Comparison of ENCODE assay signal across 17 cellular contexts in genomic region chr20:19098806-19099578, GRCh38.
DNase-seq lines count a peak whose midpoint lies in the region; ATAC-seq, FAIRE-seq and TF ChIP-seq lines count a peak whose summit lies in the region.
"Had no signal": no experiment of that assay in that cellular context is flagged by ENCODE, and none has a peak within 500 bp of the region (broad histone marks: within the 10 kb centered on the region; RNA-seq: fewer than 3 reads in every experiment).

No MANE protein-coding gene starts in this region.

- no peak overlapping the region for H3K4me3 ChIP-seq in bronchial epithelial cell (ENCODE audit: low read depth, low read length)
- H3K4me3 ChIP-seq: GM23248, SJSA1 had no signal

- H3K4me1 Mint-ChIP-seq in natural killer cell: peaks cover 16 to 40% of the 10 kb centered on the region in 2 donors
- peaks cover 0 to 14% of the 10 kb centered on the region in 2 donors for H3K4me1 Mint-ChIP-seq in natural killer cell treated with Interleukin-12 subunit alpha and Interleukin-12 subunit beta and Interleukin-15 and Interleukin-18, amount 100 ng/mL, for 72 hours (ENCODE audit: low read depth in 2 of 2)

- peak; percentile 79 for FAIRE-seq in bronchial epithelial cell (lab: Jason Lieb, UNC)
- FAIRE-seq: A204.1, GM12892 had no signal

- H3K36me3 ChIP-seq in bronchial epithelial cell (ENCODE audit: control insufficient read depth, insufficient read depth, low read length): no peaks in the 10 kb centered on the region
- H3K36me3 ChIP-seq: SJSA1 had no signal

- peak overlapping the region; percentile 11 to 81 for H3K27ac Mint-ChIP-seq in natural killer cell
- H3K27ac Mint-ChIP-seq in natural killer cell treated with Interleukin-12 subunit alpha and Interleukin-12 subunit beta and Interleukin-15 and Interleukin-18, amount 100 ng/mL, for 72 hours: no peak overlapping the region

- peak overlapping the region; percentile 55 for H3K4me3 Mint-ChIP-seq in natural killer cell
- H3K4me3 Mint-ChIP-seq in natural killer cell treated with Interleukin-12 subunit alpha and Interleukin-12 subunit beta and Interleukin-15 and Interleukin-18, amount 100 ng/mL, for 72 hours: no peak overlapping the region

- ATAC-seq in natural killer cell (peak in 1 of 3 donors; percentile 58), left lobe of liver (peak; percentile 19)
- no peak for ATAC-seq in natural killer cell treated with Interleukin-12 subunit alpha and Interleukin-12 subunit beta and Interleukin-15 and Interleukin-18, amount 100 ng/mL, for 72 hours

- H3K9me3 Mint-ChIP-seq in natural killer cell: no peaks in the 10 kb centered on the region
- H3K9me3 Mint-ChIP-seq in natural killer cell treated with Interleukin-12 subunit alpha and Interleukin-12 subunit beta and Interleukin-15 and Interleukin-18, amount 100 ng/mL, for 72 hours: no peaks in the 10 kb centered on the region

- no peaks in the 10 kb centered on the region for H3K36me3 Mint-ChIP-seq in natural killer cell
- H3K36me3 Mint-ChIP-seq in natural killer cell treated with Interleukin-12 subunit alpha and Interleukin-12 subunit beta and Interleukin-15 and Interleukin-18, amount 100 ng/mL, for 72 hours: no peaks in the 10 kb centered on the region

- intact Hi-C loops in natural killer cell (cut with micrococcal nuclease): no loop called here

- TF ChIP-seq CTCF in natural killer cell (IDR thresholded peaks at IDR 0.05): no peak
- no peak for TF ChIP-seq CTCF in bronchial epithelial cell (IDR thresholded peaks at IDR 0.05; ENCODE audit: insufficient read depth, low read length, severe bottlenecking)

- DNase-seq in natural killer cell: no peak
- no peak for DNase-seq in natural killer cell treated with Interleukin-12 subunit alpha and Interleukin-12 subunit beta and Interleukin-15 and Interleukin-18, amount 100 ng/mL, for 72 hours (ENCODE audit: low spot score)
- DNase-seq in bronchial epithelial cell (ENCODE audit: low read depth): no peak
- no peak for DNase-seq in left lobe of liver (ENCODE audit: low spot score)
- DNase-seq in pons (ENCODE audit: low spot score): no peak
- no peak for DNase-seq in activated CD8-positive, alpha-beta memory T cell treated with anti-CD3 and anti-CD28 coated beads for 24 hours
- DNase-seq in activated T-cell treated with anti-CD3 and anti-CD28 coated beads for 4 hours: no peak
- DNase-seq in DMS53 (lab: John Stamatoyannopoulos, UW): no peak
- DNase-seq: DMS 273 treated with DMSO at 0.1 percent for 48 hours; GM23248; KG1; NCI-H187 treated with DMSO at 0.1 percent for 48 hours; NCI-H69; NK-92 treated with Interleukin-12 subunit alpha and Interleukin-12 subunit beta, amount 100 ng/mL, for 24 hours had no signal

- no peaks in the 10 kb centered on the region for H3K27me3 ChIP-seq in bronchial epithelial cell (ENCODE audit: control insufficient read depth, insufficient read depth, low read length)
- H3K27me3 ChIP-seq: SJSA1 had no signal

- H3K27me3 Mint-ChIP-seq in natural killer cell (ENCODE audit: low read depth in 2 of 2): no peaks in the 10 kb centered on the region
- H3K27me3 Mint-ChIP-seq in natural killer cell treated with Interleukin-12 subunit alpha and Interleukin-12 subunit beta and Interleukin-15 and Interleukin-18, amount 100 ng/mL, for 72 hours: no peaks in the 10 kb centered on the region

Comparison
In these comparisons a context has a peak if more than half of its experiments do, and no peak if none do; other contexts are left out.
1. H3K27ac Mint-ChIP-seq: peak in natural killer cell (2 of 2); none in natural killer cell treated with Interleukin-12 subunit alpha and Interleukin-12 subunit beta and Interleukin-15 and Interleukin-18, amount 100 ng/mL, for 72 hours (0 of 2).